19 cellular contexts compared by ENCODE assay signal in genomic region chr5:61303348-61303747, GRCh38. TPM values are rescaled to one million over a fixed set of nuclear protein-coding genes. Genes with fewer than 3 reads are reported as not detected.
A peak's percentile ranks its signal among the peaks of the same experiment; 100 is the strongest.
DNase-seq lines count a peak whose midpoint lies in the region; ATAC-seq and TF ChIP-seq lines count a peak whose summit lies in the region.
"Had no signal": no experiment of that assay in that cellular context is flagged by ENCODE, and none has a peak within 500 bp of the region (broad histone marks: within the 10 kb centered on the region; RNA-seq: fewer than 3 reads in every experiment).

No MANE protein-coding gene starts in this region.

- H4K20me1 ChIP-seq in SU-DHL-6 (ENCODE audit: low read depth, low read length) (no peaks in the 10 kb centered on the region), hepatocyte (ENCODE audit: insufficient read depth, poor library complexity, severe bottlenecking) (no peaks in the 10 kb centered on the region)

- WGBS in hepatocyte (ENCODE audit: low lambda C conversion rate, missing lambda C conversion rate), result 51% methylated on average over 4 of the region's 4 CpGs

- H3K36me3 Mint-ChIP-seq in activated CD8-positive, alpha-beta T cell treated with anti-CD3 and anti-CD28 coated beads, Interleukin-2, amount 10 ng/mL, durations not matched to agents 7 days and 5 days (ENCODE audit: low read depth), result no peaks in the 10 kb centered on the region
- no peaks in the 10 kb centered on the region for H3K36me3 Mint-ChIP-seq in activated CD8-positive, alpha-beta T cell treated with anti-CD3 and anti-CD28 coated beads for 36 hours (ENCODE audit: low read depth)
- no peaks in the 10 kb centered on the region for H3K36me3 Mint-ChIP-seq in nephron progenitor cell (ENCODE audit: low read depth)

- H3K9me3 Mint-ChIP-seq in activated CD8-positive, alpha-beta T cell treated with anti-CD3 and anti-CD28 coated beads, Interleukin-2, amount 10 ng/mL, durations not matched to agents 7 days and 5 days (ENCODE audit: insufficient read depth), result no peaks in the 10 kb centered on the region
- H3K9me3 Mint-ChIP-seq in activated CD8-positive, alpha-beta T cell treated with anti-CD3 and anti-CD28 coated beads for 36 hours, result no peaks in the 10 kb centered on the region
- H3K9me3 Mint-ChIP-seq in nephron progenitor cell, result no peaks in the 10 kb centered on the region

- H3K9me2 ChIP-seq in SU-DHL-6 (replicated peaks; ENCODE audit: insufficient read depth, low read length) (no peaks in the 10 kb centered on the region), hepatocyte (replicated peaks; ENCODE audit: insufficient read depth) (no peaks in the 10 kb centered on the region)

- H3K9me3 ChIP-seq in SU-DHL-6 (ENCODE audit: insufficient read depth, low read length), result no peaks in the 10 kb centered on the region
- no peaks in the 10 kb centered on the region for H3K9me3 ChIP-seq in hepatocyte (ENCODE audit: low read depth)
- H3K9me3 ChIP-seq in thoracic aorta, result no peaks in the 10 kb centered on the region
- H3K9me3 ChIP-seq: mucosa of descending colon, upper lobe of right lung had no signal

- H3K79me2 ChIP-seq in SU-DHL-6 (ENCODE audit: insufficient read depth, low read length) (no peaks in the 10 kb centered on the region), hepatocyte (no peaks in the 10 kb centered on the region)

- H3K9ac ChIP-seq in SU-DHL-6 (ENCODE audit: low read length), result no peak overlapping the region

- DNase-seq in activated CD8-positive, alpha-beta T cell treated with anti-CD3 and anti-CD28 coated beads, Interleukin-2, amount 10 ng/mL, durations not matched to agents 7 days and 5 days, result no peak
- no peak for DNase-seq in activated CD8-positive, alpha-beta T cell treated with anti-CD3 and anti-CD28 coated beads for 36 hours
- no peak for DNase-seq in hepatocyte (ENCODE audit: low spot score)
- DNase-seq in thoracic aorta (ENCODE audit: low spot score), result no peak
- no peak for DNase-seq in ecto neural progenitor cell (ENCODE audit: low spot score)
- DNase-seq in nephron progenitor cell, result no peak
- DNase-seq in NCI-H69 (lab: John Stamatoyannopoulos, UW), result no peak
- DNase-seq: 8988T; activated gamma-delta T cell; aorta; KG1; kidney; mucosa of descending colon; NCI-H1105 treated with DMSO at 0.1 percent for 48 hours; NCI-H82; stimulated activated naive CD4-positive, alpha-beta T cell treated with Interleukin-2 at 50 U/mL for 16 hours; upper lobe of right lung had no signal

- no peak overlapping the region for H3K27ac ChIP-seq in SU-DHL-6 (ENCODE audit: low read depth, low read length)
- peak overlapping the region; percentile 92 for H3K27ac ChIP-seq in hepatocyte
- peak overlapping the region in 1 of 2 donors; percentile 79 for H3K27ac ChIP-seq in thoracic aorta
- H3K27ac ChIP-seq: upper lobe of right lung had no signal

- peaks cover 2% of the 10 kb centered on the region for H3K27me3 Mint-ChIP-seq in activated CD8-positive, alpha-beta T cell treated with anti-CD3 and anti-CD28 coated beads, Interleukin-2, amount 10 ng/mL, durations not matched to agents 7 days and 5 days (ENCODE audit: low read depth)
- peaks cover 8% of the 10 kb centered on the region for H3K27me3 Mint-ChIP-seq in activated CD8-positive, alpha-beta T cell treated with anti-CD3 and anti-CD28 coated beads for 36 hours
- H3K27me3 Mint-ChIP-seq in nephron progenitor cell (ENCODE audit: low read depth, poor library complexity), result peaks cover 20% of the 10 kb centered on the region

- no peak overlapping the region for H3K27ac Mint-ChIP-seq in activated CD8-positive, alpha-beta T cell treated with anti-CD3 and anti-CD28 coated beads, Interleukin-2, amount 10 ng/mL, durations not matched to agents 7 days and 5 days
- no peak overlapping the region for H3K27ac Mint-ChIP-seq in activated CD8-positive, alpha-beta T cell treated with anti-CD3 and anti-CD28 coated beads for 36 hours
- H3K27ac Mint-ChIP-seq in nephron progenitor cell, result no peak overlapping the region

- no peak for TF ChIP-seq CTCF in activated CD8-positive, alpha-beta T cell treated with anti-CD3 and anti-CD28 coated beads for 36 hours (IDR thresholded peaks at IDR 0.05)
- TF ChIP-seq CTCF in SU-DHL-6 (IDR thresholded peaks at IDR 0.05; ENCODE audit: insufficient read depth, low read length, poor library complexity, severe bottlenecking) (no peak), hepatocyte (IDR thresholded peaks at IDR 0.05; ENCODE audit: poor library complexity) (no peak), thoracic aorta (IDR thresholded peaks at IDR 0.05) (no peak), nephron progenitor cell (IDR thresholded peaks at IDR 0.05) (no peak)

- peak overlapping the region; percentile 10 for H3K4me2 ChIP-seq in SU-DHL-6 (ENCODE audit: low read depth, low read length, poor library complexity, severe bottlenecking)
- H3K4me2 ChIP-seq in hepatocyte, result peak overlapping the region; percentile 30

- H2AFZ ChIP-seq in SU-DHL-6 (ENCODE audit: low read depth, low read length, severe bottlenecking) (no peak overlapping the region), hepatocyte (no peak overlapping the region)

- peak overlapping the region; percentile 12 for H3K4me3 Mint-ChIP-seq in activated CD8-positive, alpha-beta T cell treated with anti-CD3 and anti-CD28 coated beads, Interleukin-2, amount 10 ng/mL, durations not matched to agents 7 days and 5 days
- H3K4me3 Mint-ChIP-seq in activated CD8-positive, alpha-beta T cell treated with anti-CD3 and anti-CD28 coated beads for 36 hours, result no peak overlapping the region
- H3K4me3 Mint-ChIP-seq in nephron progenitor cell, result no peak overlapping the region

- peaks cover 22% of the 10 kb centered on the region for H3K4me1 Mint-ChIP-seq in activated CD8-positive, alpha-beta T cell treated with anti-CD3 and anti-CD28 coated beads, Interleukin-2, amount 10 ng/mL, durations not matched to agents 7 days and 5 days (ENCODE audit: low read depth)
- H3K4me1 Mint-ChIP-seq in activated CD8-positive, alpha-beta T cell treated with anti-CD3 and anti-CD28 coated beads for 36 hours (ENCODE audit: low read depth), result peaks cover 18% of the 10 kb centered on the region
- H3K4me1 Mint-ChIP-seq in nephron progenitor cell, result peaks cover 43% of the 10 kb centered on the region

- POLR2A ChIA-PET in activated CD8-positive, alpha-beta T cell treated with anti-CD3 and anti-CD28 coated beads, Interleukin-2, amount 10 ng/mL, durations not matched to agents 7 days and 5 days (lab: Charles Lee), result no interaction called here
- POLR2A ChIA-PET in activated CD8-positive, alpha-beta T cell treated with anti-CD3 and anti-CD28 coated beads for 36 hours (lab: Charles Lee), result interaction anchor here (1.4 to 1.6 kb wide), 2 partner anchors 10 to 28 kb away, joined by 3 to 6 read pairs; partner anchors contain the start of gene ZSWIM6

- no peaks in the 10 kb centered on the region for H3F3A ChIP-seq in SU-DHL-6 (ENCODE audit: insufficient read depth)

- ATAC-seq in activated CD8-positive, alpha-beta T cell treated with anti-CD3 and anti-CD28 coated beads, Interleukin-2, amount 10 ng/mL, durations not matched to agents 7 days and 5 days, result no peak
- no peak for ATAC-seq in activated CD8-positive, alpha-beta T cell treated with anti-CD3 and anti-CD28 coated beads for 36 hours
- no peak for ATAC-seq in thoracic aorta (ENCODE audit: insufficient number of reproducible peaks, low FRiP score, low read depth)
- ATAC-seq: activated CD4-positive, CD25-positive, alpha-beta regulatory T cell treated with anti-CD3 and anti-CD28 coated beads, Interleukin-2, amount 50 U/mL, for 24 hours; mucosa of descending colon; upper lobe of right lung had no signal

- no peak overlapping the region for H3K4me3 ChIP-seq in SU-DHL-6 (ENCODE audit: insufficient read depth, low read length, poor library complexity, severe bottlenecking)
- no peak overlapping the region for H3K4me3 ChIP-seq in hepatocyte
- H3K4me3 ChIP-seq in thoracic aorta, result peak overlapping the region; percentile 42
- H3K4me3 ChIP-seq: mucosa of descending colon, upper lobe of right lung had no signal

- intact Hi-C loops in activated CD8-positive, alpha-beta T cell treated with anti-CD3 and anti-CD28 coated beads for 36 hours (cut with micrococcal nuclease), result no loop called here

- peaks cover 30% of the 10 kb centered on the region for H3K4me1 ChIP-seq in hepatocyte (ENCODE audit: insufficient read depth)
- H3K4me1 ChIP-seq in thoracic aorta (ENCODE audit: control insufficient read depth in 1 of 2, low read depth in 2 of 2), result peaks cover 25 to 45% of the 10 kb centered on the region in 2 donors

- H3K27me3 ChIP-seq in SU-DHL-6 (ENCODE audit: low read length) (no peaks in the 10 kb centered on the region), hepatocyte (no peaks in the 10 kb centered on the region), thoracic aorta (replicated peaks; ENCODE audit: insufficient read depth) (no peaks in the 10 kb centered on the region)
- H3K27me3 ChIP-seq: upper lobe of right lung had no signal

- H3K36me3 ChIP-seq in SU-DHL-6 (ENCODE audit: low read length), result no peaks in the 10 kb centered on the region
- no peaks in the 10 kb centered on the region for H3K36me3 ChIP-seq in hepatocyte (replicated peaks; ENCODE audit: insufficient read depth, low read depth)
- H3K36me3 ChIP-seq in thoracic aorta, result no peaks in the 10 kb centered on the region
- H3K36me3 ChIP-seq: upper lobe of right lung had no signal

- CTCF ChIA-PET in activated CD8-positive, alpha-beta T cell treated with anti-CD3 and anti-CD28 coated beads, Interleukin-2, amount 10 ng/mL, durations not matched to agents 7 days and 5 days (lab: Charles Lee), result interaction anchor here (1.6 to 1.8 kb wide), 2 partner anchors 11 to 28 kb away, joined by 3 to 4 read pairs; no protein-coding TSS in a partner anchor
- CTCF ChIA-PET in activated CD8-positive, alpha-beta T cell treated with anti-CD3 and anti-CD28 coated beads for 36 hours (lab: Charles Lee), result interaction anchor here (0.8 to 1.4 kb wide), 2 partner anchors 10 to 355 kb away, joined by 3 read pairs; no protein-coding TSS in a partner anchor

RNA-seq across cellular contexts. Expression of gene ZSWIM6, which starts 28.7 kb away (rescaled TPM):
- total RNA-seq in activated CD8-positive, alpha-beta T cell treated with anti-CD3 and anti-CD28 coated beads, Interleukin-2, amount 10 ng/mL, durations not matched to agents 7 days and 5 days, result 1 to 10 TPM; 2.5 to 2.6 TPM
- 1 to 10 TPM; 4.4 TPM for total RNA-seq in activated CD8-positive, alpha-beta T cell treated with anti-CD3 and anti-CD28 coated beads for 36 hours
- total RNA-seq in hepatocyte (12.7 and 13.0 TPM in 2 replicates), thoracic aorta (10 to 100 TPM; 10.6 to 18.8 TPM)
- polyA plus RNA-seq in hepatocyte, result 6.7 and 9.0 TPM in 2 replicates
